ENCODE assay signal across 7 cellular contexts in genomic region chr1:186212574-186213224, GRCh38.
DNase-seq lines count a peak whose midpoint lies in the region; ATAC-seq, FAIRE-seq and TF ChIP-seq lines count a peak whose summit lies in the region.

No MANE protein-coding gene starts in this region.

- H3K4me3 Mint-ChIP-seq in stimulated activated memory B cell treated with anti-CD40 and anti-IgM and Interleukin-4, amounts not matched to agents 10 μg/mL and 1 μg/mL and 100 μg/mL, for 72 hours: no peak overlapping the region

- no peaks in the 10 kb centered on the region for H3K4me1 Mint-ChIP-seq in stimulated activated memory B cell treated with anti-CD40 and anti-IgM and Interleukin-4, amounts not matched to agents 10 μg/mL and 1 μg/mL and 100 μg/mL, for 72 hours

- H3K36me3 Mint-ChIP-seq in stimulated activated memory B cell treated with anti-CD40 and anti-IgM and Interleukin-4, amounts not matched to agents 10 μg/mL and 1 μg/mL and 100 μg/mL, for 72 hours: no peaks in the 10 kb centered on the region

- H3K27ac Mint-ChIP-seq in stimulated activated memory B cell treated with anti-CD40 and anti-IgM and Interleukin-4, amounts not matched to agents 10 μg/mL and 1 μg/mL and 100 μg/mL, for 72 hours: no peak overlapping the region

- H2AFZ ChIP-seq in K562 (ENCODE audit: low read depth, low read length): no peak overlapping the region

- TF ChIP-seq POLR2A in K562 (conservative IDR thresholded peaks at IDR 0.05): no peak

- no peaks in the 10 kb centered on the region for H3K9me3 ChIP-seq in K562 (replicated peaks; ENCODE audit: control insufficient read depth, insufficient read depth, low read depth, low read length)
- no peaks in the 10 kb centered on the region for H3K9me3 ChIP-seq in iPS DF 6.9 (ENCODE audit: control insufficient read depth, insufficient read depth, low read length)

- POLR2A ChIA-PET in K562 (lab: Yijun Ruan, JAX): no interaction called here

- H3K9me1 ChIP-seq in K562 (ENCODE audit: control insufficient read depth, insufficient read depth, low read length): no peaks in the 10 kb centered on the region

- H3K4me3 ChIP-seq in K562 (no peak overlapping the region), iPS DF 6.9 (ENCODE audit: low read length) (no peak overlapping the region)

- in situ Hi-C loops in K562 (cut with MboI): loop anchor here (25.0 kb wide), 1 partner anchor 400 kb away; no protein-coding TSS in a partner anchor

- H3K79me2 ChIP-seq in K562 (ENCODE audit: control insufficient read depth, insufficient read depth, low read length): no peaks in the 10 kb centered on the region

- H3K9ac ChIP-seq in K562 (ENCODE audit: insufficient read depth in 1 of 2, low read depth in 2 of 2, low read length in 2 of 2): no peak overlapping the region

- WGBS in K562 (ENCODE audit: insufficient coverage, low coverage, missing lambda C conversion rate): 3% methylated on average over 3 of the region's 3 CpGs
- no CpG with 5 or more reads among the region's 3 CpGs for WGBS in iPS DF 6.9 (ENCODE audit: insufficient coverage, insufficient read length)

- no peaks in the 10 kb centered on the region for H3K9me3 Mint-ChIP-seq in stimulated activated memory B cell treated with anti-CD40 and anti-IgM and Interleukin-4, amounts not matched to agents 10 μg/mL and 1 μg/mL and 100 μg/mL, for 72 hours

- no peak overlapping the region for H3K4me2 ChIP-seq in K562 (ENCODE audit: insufficient read depth, low read length)

- FAIRE-seq in K562 (lab: Jason Lieb, UNC): peak; percentile 93

- TF ChIP-seq RAD21 in K562 (CRISPR knock-in tag; conservative IDR thresholded peaks at IDR 0.05 in 1 of 2, IDR thresholded peaks at IDR 0.05 in 1 of 2): peak; percentile 100

- no peaks in the 10 kb centered on the region for H3K27me3 Mint-ChIP-seq in stimulated activated memory B cell treated with anti-CD40 and anti-IgM and Interleukin-4, amounts not matched to agents 10 μg/mL and 1 μg/mL and 100 μg/mL, for 72 hours

- H3K4me1 ChIP-seq in K562 (replicated peaks in 1 of 2; ENCODE audit: control insufficient read depth in 2 of 2, insufficient read depth in 2 of 2, low read length in 2 of 2) (no peaks in the 10 kb centered on the region), iPS DF 6.9 (ENCODE audit: control insufficient read depth, insufficient read depth, low read length) (no peaks in the 10 kb centered on the region)

- H4K20me1 ChIP-seq in K562 (replicated peaks; ENCODE audit: control insufficient read depth, insufficient read depth, low read length): no peaks in the 10 kb centered on the region

- ATAC-seq in GM21367 (IDR thresholded peaks at IDR 0.05; ENCODE audit: unreplicated experiment): peak; percentile 83
- ATAC-seq in HG03571 (IDR thresholded peaks at IDR 0.05; ENCODE audit: unreplicated experiment): peak; percentile 79
- ATAC-seq in K562: peak; percentile 98
- ATAC-seq in stimulated activated memory B cell treated with anti-CD40 and anti-IgM and Interleukin-4, amounts not matched to agents 10 μg/mL and 1 μg/mL and 100 μg/mL, for 72 hours: peak; percentile 57

- TF ChIP-seq CTCF in K562 (IDR thresholded peaks at IDR 0.05 in 2 of 3, conservative IDR thresholded peaks at IDR 0.05 in 1 of 3; ENCODE audit: insufficient read depth in 2 of 3, low read depth in 1 of 3, low read length in 3 of 3): peak; percentile 86 to 97 (median 87)

- H3K27me3 ChIP-seq in K562 (ENCODE audit: control insufficient read depth in 2 of 2, insufficient read depth in 2 of 2, low read length in 2 of 2) (no peaks in the 10 kb centered on the region), iPS DF 6.9 (ENCODE audit: control insufficient read depth, insufficient read depth, low read length) (no peaks in the 10 kb centered on the region)

- intact Hi-C loops in K562 (cut with micrococcal nuclease): loop anchor here (1.0 to 10.0 kb wide), 5 partner anchors 57 to 558 kb away; no protein-coding TSS in a partner anchor

- H3K36me3 ChIP-seq in K562 (ENCODE audit: control insufficient read depth, insufficient read depth, low read length): no peaks in the 10 kb centered on the region
- H3K36me3 ChIP-seq in iPS DF 6.9 (ENCODE audit: control insufficient read depth, insufficient read depth, low read length): no peaks in the 10 kb centered on the region

- DNase-seq in GDM1 (lab: John Stamatoyannopoulos, UW): peak; percentile 10
- DNase-seq in NCI-H524 treated with DMSO at 0.1 percent for 48 hours (lab: John Stamatoyannopoulos, UW): peak; percentile 35
- DNase-seq in K562 (ENCODE audit: extremely low read depth in 1 of 4, low spot score in 3 of 4): peak; percentile 64 to 86 (median 68)
- DNase-seq in iPS DF 6.9 (ENCODE audit: low read depth, low spot score): peak; percentile 80

- no TSS peak for BruUV-seq in K562 (replicated peaks; lab: Mats Ljungman, UMichigan)

- H3K27ac ChIP-seq in K562 (ENCODE audit: extremely low read depth, low read depth, low read length): no peak overlapping the region
- no peak overlapping the region for H3K27ac ChIP-seq in iPS DF 6.9 (ENCODE audit: low read length)

- CTCF ChIA-PET in K562 (lab: Yijun Ruan, JAX; ENCODE audit: low intra/inter-chr PET ratio): interaction anchor here (1.0 to 1.9 kb wide), 5 partner anchors 57 to 1407 kb away, joined by 5 to 10 read pairs (median 8); no protein-coding TSS in a partner anchor

- TF ChIP-seq EP300 in K562 (IDR thresholded peaks at IDR 0.05; ENCODE audit: low read length): no peak

TF ChIP-seq in K562, 482 proteins besides CTCF, POLR2A, EP300 and RAD21 (continues in another document):
- TF ChIP-seq CTBP1 (IDR thresholded peaks at IDR 0.05; ENCODE audit: borderline replicate concordance) (peak; percentile 82), EZH2 (IDR thresholded peaks at IDR 0.05; ENCODE audit: borderline replicate concordance, low read depth, low read length) (no peak), RCOR1 (IDR thresholded peaks at IDR 0.05; ENCODE audit: borderline replicate concordance in 1 of 2, low read depth in 2 of 2, low read length in 2 of 2) (peak in 1 of 2 experiments; percentile 32; a peak in 1 of 4 replicates), ERF (CRISPR knock-in tag; IDR thresholded peaks at IDR 0.05) (no peak), ZNF592 (IDR thresholded peaks at IDR 0.05) (no peak), ETV5 (CRISPR knock-in tag; IDR thresholded peaks at IDR 0.05; ENCODE audit: low read depth) (0 out of 2 replicates have a peak, but pooled peaks have one; percentile 49), DEAF1 (CRISPR knock-in tag; IDR thresholded peaks at IDR 0.05) (peak; percentile 99), TEAD2 (tag; IDR thresholded peaks at IDR 0.05) (peak; percentile 95), TCF3 (CRISPR knock-in tag; IDR thresholded peaks at IDR 0.05) (peak; percentile 45), MLLT1 (IDR thresholded peaks at IDR 0.05) (0 out of 4 replicates have a peak, but pooled peaks of 1 of the 2 experiments have one; percentile 36), CCAR2 (IDR thresholded peaks at IDR 0.05; ENCODE audit: low read depth, low read length) (no peak)

Comparison
In these comparisons a context has a peak if more than half of its experiments do, and no peak if none do; other contexts are left out.
1. DNase-seq: peak in every context shown above with its lines; median percentile 80 in iPS DF 6.9; 68 in K562; 35 in NCI-H524 treated with DMSO at 0.1 percent for 48 hours; 10 in GDM1.